Comparison of ENCODE assay signal across 1 cellular context in the genomic region with DNA sequence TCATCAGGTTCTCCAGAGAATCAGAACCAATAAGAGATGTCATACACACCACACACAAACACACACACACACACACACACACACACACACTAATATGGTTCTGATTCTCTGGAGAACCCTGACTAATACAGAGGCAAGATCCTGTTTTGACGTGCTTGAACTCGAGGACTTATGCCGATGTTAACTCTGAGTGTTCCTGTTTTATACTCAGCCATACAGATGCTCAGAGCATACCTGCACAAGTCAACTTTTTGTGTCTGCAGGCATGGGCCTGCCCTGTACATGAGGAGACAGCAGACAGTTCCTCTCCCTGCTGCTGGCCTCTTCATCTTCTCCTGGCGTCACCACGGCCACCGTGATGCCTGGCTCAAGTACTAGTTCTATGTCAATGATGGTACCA.
TF ChIP-seq lines count a peak whose summit lies in the region.

No MANE protein-coding gene starts in this region.

TF ChIP-seq in HepG2, 621 proteins besides CTCF, POLR2A, EP300 and RAD21:
- TF ChIP-seq ZNF687 (CRISPR knock-in tag; IDR thresholded peaks at IDR 0.05) (0 out of 2 replicates have a peak, but pooled peaks have one; percentile 25), ZBTB3 (CRISPR knock-in tag; IDR thresholded peaks at IDR 0.05; ENCODE audit: borderline replicate concordance, low read depth) (no peak), ZNF605 (CRISPR knock-in tag; IDR thresholded peaks at IDR 0.05) (no peak), POLR2AphosphoS5 (IDR thresholded peaks at IDR 0.05; ENCODE audit: low read depth, low read length) (no peak), YEATS4 (CRISPR knock-in tag; IDR thresholded peaks at IDR 0.05; ENCODE audit: borderline replicate concordance) (no peak), SP4 (CRISPR knock-in tag; IDR thresholded peaks at IDR 0.05) (no peak), PRPF4 (IDR thresholded peaks at IDR 0.05; ENCODE audit: low read depth, low read length, poor library complexity, severe bottlenecking) (peak; percentile 16), ZNF136 (CRISPR knock-in tag; IDR thresholded peaks at IDR 0.05; ENCODE audit: low read depth) (0 out of 2 replicates have a peak, but pooled peaks have one; percentile 13), RFXANK (CRISPR knock-in tag; IDR thresholded peaks at IDR 0.05) (no peak), POGZ (CRISPR knock-in tag; IDR thresholded peaks at IDR 0.05) (peak; percentile 25; the same call in 1 of the 2 replicates), ZBTB38 (CRISPR knock-in tag; IDR thresholded peaks at IDR 0.05) (0 out of 2 replicates have a peak, but pooled peaks have one; percentile 19), TARDBP (CRISPR knock-in tag; IDR thresholded peaks at IDR 0.05) (0 out of 2 replicates have a peak, but pooled peaks have one; percentile 45)
- TF ChIP-seq, protein P1, sequence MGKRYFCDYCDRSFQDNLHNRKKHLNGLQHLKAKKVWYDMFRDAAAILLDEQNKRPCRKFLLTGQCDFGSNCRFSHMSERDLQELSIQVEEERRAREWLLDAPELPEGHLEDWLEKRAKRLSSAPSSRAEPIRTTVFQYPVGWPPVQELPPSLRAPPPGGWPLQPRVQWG (CRISPR knock-in tag; IDR thresholded peaks at IDR 0.05; ENCODE audit: borderline replicate concordance, low read depth): no peak
